Comparison of ENCODE assay signal across 31 cellular contexts in genomic region chr12:26193539-26193938, GRCh38. TPM values are rescaled to one million over a fixed set of nuclear protein-coding genes. Genes with fewer than 3 reads are reported as not detected.
"Had no signal": no experiment of that assay in that cellular context is flagged by ENCODE, and none has a peak within 500 bp of the region (broad histone marks: within the 10 kb centered on the region; RNA-seq: fewer than 3 reads in every experiment).

No MANE protein-coding gene starts in this region.

- H3K4me1 Mint-ChIP-seq: activated CD4-positive, alpha-beta T cell treated with anti-CD3 and anti-CD28 coated beads, Interleukin-2, amount 10 ng/mL, durations not matched to agents 24 days and 14 days; central memory CD8-positive, alpha-beta T cell had no signal

- ATAC-seq: activated CD4-positive, alpha-beta T cell treated with anti-CD3 and anti-CD28 coated beads for 36 hours; activated naive CD4-positive, alpha-beta T cell treated with anti-CD3 and anti-CD28 coated beads, Interleukin-2, amount 50 U/mL, for 72 hours; activated T-cell treated with anti-CD3 and anti-CD28 coated beads, Interleukin-2, amount 50 U/mL, for 72 hours; gastroesophageal sphincter; heart right ventricle had no signal

- H3K4me3 Mint-ChIP-seq: activated CD4-positive, alpha-beta memory T cell treated with anti-CD3 and anti-CD28 coated beads, Interleukin-2, amount 10 ng/mL, durations not matched to agents 7 days and 5 days; activated CD4-positive, alpha-beta T cell treated with anti-CD3 and anti-CD28 coated beads for 36 hours; activated CD4-positive, alpha-beta T cell treated with anti-CD3 and anti-CD28 coated beads, Interleukin-2, amount 10 ng/mL, durations not matched to agents 24 days and 14 days; activated naive CD4-positive, alpha-beta T cell treated with anti-CD3 and anti-CD28 coated beads, Interleukin-2, amount 10 ng/mL, durations not matched to agents 7 days and 5 days; activated naive CD8-positive, alpha-beta T cell treated with anti-CD3 and anti-CD28 coated beads, Interleukin-2, amount 10 ng/mL, durations not matched to agents 7 days and 5 days; activated T-cell treated with anti-CD3 and anti-CD28 coated beads, Interleukin-2, amount 50 U/mL, for 24 hours; activated T-cell treated with anti-CD3 and anti-CD28 coated beads, Interleukin-2, amount 50 U/mL, for 72 hours; central memory CD8-positive, alpha-beta T cell had no signal

- FAIRE-seq: bronchial epithelial cell, colon, endometrium, endothelial cell of umbilical vein had no signal

- H3K9me3 ChIP-seq: ascending aorta, gastroesophageal sphincter, heart right ventricle had no signal

- H3K36me3 ChIP-seq: ascending aorta, brain microvascular endothelial cell, esophagus squamous epithelium, gastroesophageal sphincter, heart right ventricle had no signal

- H3K27ac Mint-ChIP-seq: activated CD4-positive, alpha-beta memory T cell treated with anti-CD3 and anti-CD28 coated beads, Interleukin-2, amount 10 ng/mL, durations not matched to agents 7 days and 5 days; activated CD4-positive, alpha-beta T cell treated with anti-CD3 and anti-CD28 coated beads for 36 hours; activated CD4-positive, alpha-beta T cell treated with anti-CD3 and anti-CD28 coated beads, Interleukin-2, amount 10 ng/mL, durations not matched to agents 24 days and 14 days; activated naive CD4-positive, alpha-beta T cell treated with anti-CD3 and anti-CD28 coated beads, Interleukin-2, amount 10 ng/mL, durations not matched to agents 7 days and 5 days; activated naive CD4-positive, alpha-beta T cell treated with anti-CD3 and anti-CD28 coated beads, Interleukin-2, amount 50 U/mL, for 72 hours; activated naive CD8-positive, alpha-beta T cell treated with anti-CD3 and anti-CD28 coated beads, Interleukin-2, amount 10 ng/mL, durations not matched to agents 7 days and 5 days; activated T-cell treated with anti-CD3 and anti-CD28 coated beads, Interleukin-2, amount 50 U/mL, for 24 hours; activated T-cell treated with anti-CD3 and anti-CD28 coated beads, Interleukin-2, amount 50 U/mL, for 72 hours had no signal

- H3K36me3 Mint-ChIP-seq: activated naive CD4-positive, alpha-beta T cell treated with anti-CD3 and anti-CD28 coated beads, Interleukin-2, amount 10 ng/mL, durations not matched to agents 7 days and 5 days; activated naive CD4-positive, alpha-beta T cell treated with anti-CD3 and anti-CD28 coated beads, Interleukin-2, amount 50 U/mL, for 72 hours; activated naive CD8-positive, alpha-beta T cell treated with anti-CD3 and anti-CD28 coated beads, Interleukin-2, amount 10 ng/mL, durations not matched to agents 7 days and 5 days had no signal

- H3K9me3 Mint-ChIP-seq: activated CD4-positive, alpha-beta memory T cell treated with anti-CD3 and anti-CD28 coated beads, Interleukin-2, amount 10 ng/mL, durations not matched to agents 7 days and 5 days; activated CD4-positive, alpha-beta T cell treated with anti-CD3 and anti-CD28 coated beads, Interleukin-2, amount 10 ng/mL, durations not matched to agents 24 days and 14 days; activated naive CD4-positive, alpha-beta T cell treated with anti-CD3 and anti-CD28 coated beads, Interleukin-2, amount 10 ng/mL, durations not matched to agents 7 days and 5 days; activated naive CD4-positive, alpha-beta T cell treated with anti-CD3 and anti-CD28 coated beads, Interleukin-2, amount 50 U/mL, for 72 hours; activated naive CD8-positive, alpha-beta T cell treated with anti-CD3 and anti-CD28 coated beads, Interleukin-2, amount 10 ng/mL, durations not matched to agents 7 days and 5 days; activated T-cell treated with anti-CD3 and anti-CD28 coated beads, Interleukin-2, amount 50 U/mL, for 24 hours; activated T-cell treated with anti-CD3 and anti-CD28 coated beads, Interleukin-2, amount 50 U/mL, for 72 hours; central memory CD8-positive, alpha-beta T cell had no signal

- DNase-seq: activated CD4-positive, alpha-beta memory T cell treated with anti-CD3 and anti-CD28 coated beads, Interleukin-2, amount 10 ng/mL, durations not matched to agents 7 days and 5 days; activated CD4-positive, alpha-beta T cell treated with anti-CD3 and anti-CD28 coated beads for 36 hours; activated CD4-positive, alpha-beta T cell treated with anti-CD3 and anti-CD28 coated beads, Interleukin-2, amount 10 ng/mL, durations not matched to agents 24 days and 14 days; activated CD4-positive, CD25-positive, alpha-beta regulatory T cell; activated CD4-positive, CD25-positive, alpha-beta regulatory T cell treated with anti-CD3 and anti-CD28 coated beads, Interleukin-2, amount 50 U/mL, for 72 hours; activated CD8-positive, alpha-beta memory T cell treated with anti-CD3 and anti-CD28 coated beads, Interleukin-2, amount 50 U/mL, for 48 hours; activated gamma-delta T cell; activated naive CD4-positive, alpha-beta T cell; activated naive CD4-positive, alpha-beta T cell treated with anti-CD3 and anti-CD28 coated beads, Interleukin-2, amount 10 ng/mL, durations not matched to agents 7 days and 5 days; activated naive CD8-positive, alpha-beta T cell treated with anti-CD3 and anti-CD28 coated beads, Interleukin-2, amount 10 ng/mL, durations not matched to agents 7 days and 5 days; activated T-cell treated with anti-CD3 and anti-CD28 coated beads for 4 hours; activated T-cell treated with anti-CD3 and anti-CD28 coated beads, Interleukin-2, amount 50 U/mL, for 24 hours; activated T-cell treated with anti-CD3 and anti-CD28 coated beads, Interleukin-2, amount 50 U/mL, for 72 hours; brain microvascular endothelial cell; cortex of kidney; dermis blood vessel endothelial cell; effector CD8-positive, alpha-beta T cell; esophagus squamous epithelium; foreskin melanocyte; heart right ventricle; T-helper 2 cell had no signal

- H3K27me3 ChIP-seq: ascending aorta, brain microvascular endothelial cell, gastroesophageal sphincter had no signal

- H3K4me3 ChIP-seq: ascending aorta, esophagus squamous epithelium, gastroesophageal sphincter, heart right ventricle had no signal

- H3K27ac ChIP-seq: ascending aorta, brain microvascular endothelial cell, epithelial cell of prostate, esophagus squamous epithelium, gastroesophageal sphincter, heart right ventricle had no signal

RNA-seq across cellular contexts. Expression of gene SSPN, which starts 1.8 kb away (rescaled TPM):
- total RNA-seq: activated CD4-positive, alpha-beta memory T cell treated with anti-CD3 and anti-CD28 coated beads, Interleukin-2, amount 10 ng/mL, durations not matched to agents 7 days and 5 days; activated CD4-positive, alpha-beta T cell treated with anti-CD3 and anti-CD28 coated beads for 36 hours; activated CD4-positive, alpha-beta T cell treated with anti-CD3 and anti-CD28 coated beads, Interleukin-2, amount 10 ng/mL, durations not matched to agents 24 days and 14 days; activated naive CD4-positive, alpha-beta T cell treated with anti-CD3 and anti-CD28 coated beads, Interleukin-2, amount 50 U/mL, for 72 hours; activated naive CD8-positive, alpha-beta T cell treated with anti-CD3 and anti-CD28 coated beads, Interleukin-2, amount 10 ng/mL, durations not matched to agents 7 days and 5 days; activated T-cell treated with anti-CD3 and anti-CD28 coated beads, Interleukin-2, amount 50 U/mL, for 72 hours; T-helper 1 cell treated with Interleukin-12 subunit alpha and Interleukin-12 subunit beta and Interleukin-4 antibody, amounts not matched to agents 30 ng/mL and 1 ng/mL, for 36 hours had no signal
